ENCODE assay signal across 9 cellular contexts in genomic region chr9:133979124-133979920, GRCh38. TPM values are rescaled to one million over a fixed set of nuclear protein-coding genes. Genes with fewer than 3 reads are reported as not detected.
A peak's percentile ranks its signal among the peaks of the same experiment; 100 is the strongest.
DNase-seq lines count a peak whose midpoint lies in the region; ATAC-seq and TF ChIP-seq lines count a peak whose summit lies in the region.
"Had no signal": no experiment of that assay in that cellular context is flagged by ENCODE, and none has a peak within 500 bp of the region (broad histone marks: within the 10 kb centered on the region; RNA-seq: fewer than 3 reads in every experiment).

No MANE protein-coding gene starts in this region.

- H3K27me3 Mint-ChIP-seq in mesothelial cell of epicardium (ENCODE audit: low read depth) = no peaks in the 10 kb centered on the region
- H3K27me3 Mint-ChIP-seq: CD4-positive, CD25-positive, alpha-beta regulatory T cell had no signal

- H3K4me1 Mint-ChIP-seq in mesothelial cell of epicardium = peaks cover 37% of the 10 kb centered on the region
- H3K4me1 Mint-ChIP-seq: CD4-positive, CD25-positive, alpha-beta regulatory T cell had no signal

- TF ChIP-seq CTCF in coronary artery (IDR thresholded peaks at IDR 0.05) = no peak
- no peak for TF ChIP-seq CTCF in mesothelial cell of epicardium (IDR thresholded peaks at IDR 0.05; ENCODE audit: unreplicated experiment)

- peak overlapping the region; percentile 34 for H3K27ac Mint-ChIP-seq in mesothelial cell of epicardium
- H3K27ac Mint-ChIP-seq: CD4-positive, CD25-positive, alpha-beta regulatory T cell had no signal

- H3K4me3 Mint-ChIP-seq in mesothelial cell of epicardium = no peak overlapping the region
- H3K4me3 Mint-ChIP-seq: CD4-positive, CD25-positive, alpha-beta regulatory T cell had no signal

- no peaks in the 10 kb centered on the region for H3K36me3 Mint-ChIP-seq in mesothelial cell of epicardium
- H3K36me3 Mint-ChIP-seq: CD4-positive, CD25-positive, alpha-beta regulatory T cell had no signal

- H3K9me3 Mint-ChIP-seq in mesothelial cell of epicardium = no peaks in the 10 kb centered on the region

- peak; percentile 39 for ATAC-seq in HG02763 (IDR thresholded peaks at IDR 0.05; ENCODE audit: unreplicated experiment)
- ATAC-seq in HG03378 (IDR thresholded peaks at IDR 0.05; ENCODE audit: unreplicated experiment) = no peak

- H3K4me3 ChIP-seq in coronary artery = peak overlapping the region; percentile 64

- DNase-seq in AG20443 (ENCODE audit: low spot score) (peak; percentile 77), coronary artery (ENCODE audit: low spot score) (no peak), mesothelial cell of epicardium (ENCODE audit: low spot score in 2 of 2, unreplicated experiment in 2 of 2) (no peak), NCI-H446 treated with DMSO at 0.1 percent for 48 hours (lab: John Stamatoyannopoulos, UW) (no peak), middle frontal gyrus (ENCODE audit: extremely low spot score, low spot score) (no peak), NCI-H226 (no peak)
- DNase-seq: CD4-positive, CD25-positive, alpha-beta regulatory T cell had no signal

- peak overlapping the region in 1 of 2 donors; percentile 10 for H3K27ac ChIP-seq in coronary artery

RNA-seq across cellular contexts. Expression of gene VAV2, which starts 12.8 kb away (rescaled TPM):
- total RNA-seq in mesothelial cell of epicardium = 57.5 to 62.1 TPM (median 61.9 TPM) in 3 replicates

RNA-seq across cellular contexts. Expression of gene BRD3OS, which starts 46.0 kb away (rescaled TPM):
- 14.3 to 16.4 TPM (median 16.1 TPM) in 3 replicates for total RNA-seq in mesothelial cell of epicardium
